Comparison of ENCODE assay signal across 15 cellular contexts in genomic region chr2:106859498-106859897, GRCh38. TPM values are rescaled to one million over a fixed set of nuclear protein-coding genes. Genes with fewer than 3 reads are reported as not detected.
DNase-seq lines count a peak whose midpoint lies in the region; ATAC-seq and TF ChIP-seq lines count a peak whose summit lies in the region.
"Had no signal": no experiment of that assay in that cellular context is flagged by ENCODE, and none has a peak within 500 bp of the region (broad histone marks: within the 10 kb centered on the region; RNA-seq: fewer than 3 reads in every experiment).

No MANE protein-coding gene starts in this region.

- 39% methylated on average over 4 of the region's 4 CpGs; no CpG with 5 or more reads in 1 of the 2 experiments for WGBS in IMR-90 (ENCODE audit: extremely low coverage in 2 of 2, insufficient read length in 1 of 2), 2 experiments

- DNase-seq in IMR-90 = no peak
- DNase-seq in RPMI8226 = peak; percentile 17
- DNase-seq in brain microvascular endothelial cell = no peak
- peak; percentile 5 for DNase-seq in osteocyte (ENCODE audit: extremely low spot score, unreplicated experiment)
- no peak for DNase-seq in activated gamma-delta T cell treated with Interleukin-2 at 50 U/mL for 16 hours
- DNase-seq in epidermal melanocyte (ENCODE audit: insufficient read length, low spot score) = no peak
- no peak for DNase-seq in activated CD4-positive, alpha-beta memory T cell treated with anti-CD3 and anti-CD28 coated beads for 36 hours
- DNase-seq: ACHN; CD4-positive, CD25-positive, alpha-beta regulatory T cell; GF-D8; GOT3 had no signal

- no peak overlapping the region for H4K5ac ChIP-seq in IMR-90 (ENCODE audit: low read depth, low read length)

- TF ChIP-seq POLR2A in IMR-90 (IDR thresholded peaks at IDR 0.05; ENCODE audit: low read depth, low read length) = no peak

- no peaks in the 10 kb centered on the region for H4K20me1 ChIP-seq in IMR-90 (ENCODE audit: insufficient read depth, low read length)
- H4K20me1 ChIP-seq: BLaER1 treated with 17β-estradiol and CSF1 and Interleukin-3, amounts not matched to agents 10 nM and 100 nM had no signal

- TF ChIP-seq CTCF in IMR-90 (conservative IDR thresholded peaks at IDR 0.05; ENCODE audit: low read depth, low read length) = no peak
- peak; percentile 11 for TF ChIP-seq CTCF in brain microvascular endothelial cell (IDR thresholded peaks at IDR 0.05; ENCODE audit: low read depth, low read length, missing control alignments)
- TF ChIP-seq CTCF in osteocyte (IDR thresholded peaks at IDR 0.05) = no peak

- no peaks in the 10 kb centered on the region for H3K79me1 ChIP-seq in IMR-90 (ENCODE audit: low read depth in 1 of 2, low read length in 2 of 2)

- POLR2A ChIA-PET in IMR-90 (lab: Charles Lee; ENCODE audit: unreplicated experiment) = no interaction called here
- POLR2A ChIA-PET in activated CD4-positive, alpha-beta memory T cell treated with anti-CD3 and anti-CD28 coated beads for 36 hours (lab: Charles Lee) = no interaction called here

- CTCF ChIA-PET in IMR-90 (lab: Yijun Ruan, JAX) = no interaction called here
- CTCF ChIA-PET in activated CD4-positive, alpha-beta memory T cell treated with anti-CD3 and anti-CD28 coated beads for 36 hours (lab: Charles Lee) = no interaction called here

- H3K4me3 Mint-ChIP-seq in osteocyte (ENCODE audit: unreplicated experiment) = no peak overlapping the region
- no peak overlapping the region for H3K4me3 Mint-ChIP-seq in activated CD4-positive, alpha-beta memory T cell treated with anti-CD3 and anti-CD28 coated beads for 36 hours
- H3K4me3 Mint-ChIP-seq: CD4-positive, CD25-positive, alpha-beta regulatory T cell had no signal

- no peak overlapping the region for H2BK20ac ChIP-seq in IMR-90 (ENCODE audit: low read depth, low read length)

- no peak overlapping the region for H2BK15ac ChIP-seq in IMR-90 (ENCODE audit: low read depth, low read length)

- no peak overlapping the region for H3K23ac ChIP-seq in IMR-90 (ENCODE audit: low read depth, low read length)

- dilution Hi-C loops in IMR-90 (cut with HindIII; ENCODE audit: low sequenced_read_pairs, unreplicated experiment) = no loop called here

- no peak overlapping the region for H3K4ac ChIP-seq in IMR-90 (ENCODE audit: low read depth, low read length)

- TF ChIP-seq RAD21 in IMR-90 (IDR thresholded peaks at IDR 0.05; ENCODE audit: low read length) = no peak

- no peak overlapping the region for H3K9ac ChIP-seq in IMR-90 (ENCODE audit: low read depth, low read length)
- H3K9ac ChIP-seq: BLaER1 treated with 17β-estradiol and CSF1 and Interleukin-3, amounts not matched to agents 10 nM and 100 nM had no signal

- peaks cover 3% of the 10 kb centered on the region; the same call in 1 of the 2 replicates for H3K9me3 ChIP-seq in IMR-90 (ENCODE audit: control insufficient read depth, insufficient read depth, low read length)

- no peak overlapping the region for H2AK5ac ChIP-seq in IMR-90 (ENCODE audit: low read depth, low read length)

- H3K27ac ChIP-seq in IMR-90 (ENCODE audit: insufficient read depth, low read length) (no peak overlapping the region), brain microvascular endothelial cell (no peak overlapping the region)
- H3K27ac ChIP-seq: BLaER1 treated with 17β-estradiol and CSF1 and Interleukin-3, amounts not matched to agents 10 nM and 100 nM had no signal

- H3K4me2 ChIP-seq in IMR-90 (ENCODE audit: low read depth, low read length) = no peak overlapping the region
- H3K4me2 ChIP-seq: BLaER1 treated with 17β-estradiol and CSF1 and Interleukin-3, amounts not matched to agents 10 nM and 100 nM had no signal

- H3K4me3 ChIP-seq in IMR-90 (ENCODE audit: insufficient read depth, low read depth, low read length) (no peak overlapping the region), brain microvascular endothelial cell (ENCODE audit: low read depth, low read length) (no peak overlapping the region)
- H3K4me3 ChIP-seq: BLaER1 treated with 17β-estradiol and CSF1 and Interleukin-3, amounts not matched to agents 10 nM and 100 nM had no signal

- peaks cover 13% of the 10 kb centered on the region for H3K36me3 Mint-ChIP-seq in osteocyte (ENCODE audit: unreplicated experiment)
- H3K36me3 Mint-ChIP-seq in activated CD4-positive, alpha-beta memory T cell treated with anti-CD3 and anti-CD28 coated beads for 36 hours = no peaks in the 10 kb centered on the region
- H3K36me3 Mint-ChIP-seq: CD4-positive, CD25-positive, alpha-beta regulatory T cell had no signal

- no peak overlapping the region for H3K56ac ChIP-seq in IMR-90 (ENCODE audit: extremely low read depth, insufficient read depth, low read length)

- H3K9me1 ChIP-seq in IMR-90 (ENCODE audit: insufficient read depth, low read length) = no peaks in the 10 kb centered on the region

- H3K18ac ChIP-seq in IMR-90 (ENCODE audit: low read depth, low read length) = no peak overlapping the region

- H4K91ac ChIP-seq in IMR-90 (ENCODE audit: insufficient read depth, low read depth, low read length) = no peak overlapping the region

- no peak overlapping the region for H4K8ac ChIP-seq in IMR-90 (ENCODE audit: low read depth in 2 of 2, low read length in 2 of 2)

- in situ Hi-C loops in IMR-90 (cut with MboI; ENCODE audit: low sequenced_read_pairs) (no loop called here), brain microvascular endothelial cell (cut with HindIII; ENCODE audit: low pct_ligation_motif_present, low sequenced_read_pairs) (no loop called here)

- H2BK120ac ChIP-seq in IMR-90 (ENCODE audit: low read depth, low read length) = no peak overlapping the region

- H3K4me1 ChIP-seq in IMR-90 (ENCODE audit: control insufficient read depth, insufficient read depth, low read length) = no peaks in the 10 kb centered on the region
- H3K4me1 ChIP-seq: BLaER1 treated with 17β-estradiol and CSF1 and Interleukin-3, amounts not matched to agents 10 nM and 100 nM had no signal

- no peaks in the 10 kb centered on the region for H3K36me3 ChIP-seq in IMR-90 (ENCODE audit: control insufficient read depth, insufficient read depth, low read length)
- H3K36me3 ChIP-seq in brain microvascular endothelial cell (replicated peaks) = no peaks in the 10 kb centered on the region
- H3K36me3 ChIP-seq: BLaER1 treated with 17β-estradiol and CSF1 and Interleukin-3, amounts not matched to agents 10 nM and 100 nM had no signal

- no peak overlapping the region for H2AFZ ChIP-seq in IMR-90 (replicated peaks; ENCODE audit: low read length, poor library complexity)

- no TSS peak for BruUV-seq in IMR-90 (replicated peaks; lab: Mats Ljungman, UMichigan)

- peaks cover 35% of the 10 kb centered on the region for H3K4me1 Mint-ChIP-seq in osteocyte (ENCODE audit: unreplicated experiment)
- H3K4me1 Mint-ChIP-seq in activated CD4-positive, alpha-beta memory T cell treated with anti-CD3 and anti-CD28 coated beads for 36 hours (ENCODE audit: low read depth) = no peaks in the 10 kb centered on the region
- H3K4me1 Mint-ChIP-seq: CD4-positive, CD25-positive, alpha-beta regulatory T cell had no signal

- no peak overlapping the region for H3K27ac Mint-ChIP-seq in osteocyte (ENCODE audit: unreplicated experiment)
- H3K27ac Mint-ChIP-seq in activated CD4-positive, alpha-beta memory T cell treated with anti-CD3 and anti-CD28 coated beads for 36 hours = no peak overlapping the region

- no peak overlapping the region for H2BK5ac ChIP-seq in IMR-90 (ENCODE audit: low read depth, low read length, poor library complexity, severe bottlenecking)

- no peak overlapping the region for H3K14ac ChIP-seq in IMR-90 (replicated peaks; ENCODE audit: low read depth, low read length)

- no peaks in the 10 kb centered on the region for H3K27me3 Mint-ChIP-seq in osteocyte (ENCODE audit: unreplicated experiment)
- no peaks in the 10 kb centered on the region for H3K27me3 Mint-ChIP-seq in activated CD4-positive, alpha-beta memory T cell treated with anti-CD3 and anti-CD28 coated beads for 36 hours
- H3K27me3 Mint-ChIP-seq: CD4-positive, CD25-positive, alpha-beta regulatory T cell had no signal

- peak overlapping the region; percentile 15 for H2AK9ac ChIP-seq in IMR-90 (replicated peaks; ENCODE audit: low read depth, low read length, poor library complexity)

- intact Hi-C loops in IMR-90 (cut with micrococcal nuclease) = no loop called here
- intact Hi-C loops in activated CD4-positive, alpha-beta memory T cell treated with anti-CD3 and anti-CD28 coated beads for 36 hours (cut with micrococcal nuclease) = no loop called here

- H3K27me3 ChIP-seq in IMR-90 (ENCODE audit: control insufficient read depth, insufficient read depth, low read length) (no peaks in the 10 kb centered on the region), brain microvascular endothelial cell (replicated peaks) (no peaks in the 10 kb centered on the region)
- H3K27me3 ChIP-seq: BLaER1 treated with 17β-estradiol and CSF1 and Interleukin-3, amounts not matched to agents 10 nM and 100 nM had no signal

- peaks cover 16% of the 10 kb centered on the region for H3K9me3 Mint-ChIP-seq in osteocyte (ENCODE audit: unreplicated experiment)
- H3K9me3 Mint-ChIP-seq in activated CD4-positive, alpha-beta memory T cell treated with anti-CD3 and anti-CD28 coated beads for 36 hours = no peaks in the 10 kb centered on the region

- no peak for ATAC-seq in IMR-90 (ENCODE audit: low read depth)
- ATAC-seq in esophagus mucosa = no peak
- ATAC-seq: HCT116 had no signal

TF ChIP-seq in IMR-90, 13 proteins besides CTCF, POLR2A, EP300 and RAD21 (continues in another document):
- TF ChIP-seq FOS (IDR thresholded peaks at IDR 0.05; ENCODE audit: low read depth, low read length) = no peak
- no peak for TF ChIP-seq MAZ (IDR thresholded peaks at IDR 0.05; ENCODE audit: borderline replicate concordance, low read depth, low read length)
- TF ChIP-seq NFE2L2 (IDR thresholded peaks at IDR 0.05; ENCODE audit: low read depth, low read length) = no peak
- no peak for TF ChIP-seq MXI1 (IDR thresholded peaks at IDR 0.05; ENCODE audit: borderline replicate concordance, low read depth, low read length)
- TF ChIP-seq CHD1 (IDR thresholded peaks at IDR 0.05; ENCODE audit: low read depth, low read length) = no peak
- TF ChIP-seq BHLHE40 (IDR thresholded peaks at IDR 0.05; ENCODE audit: low read depth, low read length) = no peak
- TF ChIP-seq MAFK (IDR thresholded peaks at IDR 0.05; ENCODE audit: low read depth, low read length) = no peak
- TF ChIP-seq CEBPB (IDR thresholded peaks at IDR 0.05; ENCODE audit: low read depth, low read length) = no peak

RNA-seq across cellular contexts. Expression of gene ST6GAL2, which starts 26.5 kb away (rescaled TPM):
- total RNA-seq in IMR-90 (2012; rRNA removed) = not detected in 2 replicates
- polyA plus RNA-seq in IMR-90 (2012; rRNA removed) = not detected in 2 replicates
- polyA plus RNA-seq in IMR-90 (2012; cell fraction: cytosol; rRNA removed) = not detected in 2 replicates
- polyA plus RNA-seq in IMR-90 (2012; cell fraction: nucleus; rRNA removed; ENCODE audit: low replicate concordance) = 0.03 TPM in 1 of 2 replicates, not detected in the other
- 132 and 139 TPM in 2 replicates for total RNA-seq in osteocyte
- total RNA-seq in esophagus mucosa = 2.5 TPM
- total RNA-seq in activated CD4-positive, alpha-beta memory T cell treated with anti-CD3 and anti-CD28 coated beads for 36 hours = not detected
- total RNA-seq: A172 had no signal
- polyA plus RNA-seq: CD4-positive, CD25-positive, alpha-beta regulatory T cell had no signal

Comparison
In these comparisons a context has a peak if more than half of its experiments do, and no peak if none do; other contexts are left out.
1. DNase-seq: peak in RPMI8226 (single experiment) and osteocyte (single experiment); none in IMR-90 (single experiment), brain microvascular endothelial cell (single experiment), activated gamma-delta T cell treated with Interleukin-2 at 50 U/mL for 16 hours (single experiment), epidermal melanocyte (single experiment) and activated CD4-positive, alpha-beta memory T cell treated with anti-CD3 and anti-CD28 coated beads for 36 hours (single experiment).
2. RNA of gene ST6GAL2, which starts 26.5 kb away (total RNA-seq): 132 to 139 TPM in osteocyte; 2.5 TPM in esophagus mucosa (single experiment), not detected in IMR-90 and not detected in activated CD4-positive, alpha-beta memory T cell treated with anti-CD3 and anti-CD28 coated beads for 36 hours; every median in the first group is over 10 times any median in the second.